Comparison of ENCODE assay signal across 9 cellular contexts in genomic region chr20:31708839-31709534, GRCh38. TPM values are rescaled to one million over a fixed set of nuclear protein-coding genes. Genes with fewer than 3 reads are reported as not detected.
DNase-seq lines count a peak whose midpoint lies in the region; ATAC-seq and TF ChIP-seq lines count a peak whose summit lies in the region.
"Had no signal": no experiment of that assay in that cellular context is flagged by ENCODE, and none has a peak within 500 bp of the region (broad histone marks: within the 10 kb centered on the region; RNA-seq: fewer than 3 reads in every experiment).

No MANE protein-coding gene starts in this region.

- peaks cover 69 to 97% (median 83%) of the 10 kb centered on the region in 11 experiments for H3K36me3 ChIP-seq in BLaER1 treated with 17β-estradiol and CSF1 and Interleukin-3, amounts not matched to agents 10 nM and 100 nM

- H3K27ac Mint-ChIP-seq in mesothelial cell of epicardium = peak overlapping the region; percentile 22

- no peak for ATAC-seq in HG02981 (IDR thresholded peaks at IDR 0.05; ENCODE audit: unreplicated experiment)
- no peak for ATAC-seq in GM19455 (IDR thresholded peaks at IDR 0.05; ENCODE audit: unreplicated experiment)

- peaks cover 25% of the 10 kb centered on the region for H3K36me3 Mint-ChIP-seq in mesothelial cell of epicardium

- peak overlapping the region in 9 of 11 experiments; percentile 26 to 81 (median 57); a peak in 17 of 22 replicates for H3K27ac ChIP-seq in BLaER1 treated with 17β-estradiol and CSF1 and Interleukin-3, amounts not matched to agents 10 nM and 100 nM
- peak overlapping the region; percentile 39 for H3K27ac ChIP-seq in VCaP

- no peaks in the 10 kb centered on the region for H3K9me3 Mint-ChIP-seq in mesothelial cell of epicardium

- peaks cover 5 to 82% (median 65%) of the 10 kb centered on the region in 11 experiments; a peak in 18 of 22 replicates for H4K20me1 ChIP-seq in BLaER1 treated with 17β-estradiol and CSF1 and Interleukin-3, amounts not matched to agents 10 nM and 100 nM

- no peak for TF ChIP-seq CTCF in VCaP (conservative IDR thresholded peaks at IDR 0.05)
- TF ChIP-seq CTCF in mesothelial cell of epicardium (IDR thresholded peaks at IDR 0.05; ENCODE audit: unreplicated experiment) = no peak
- no peak for TF ChIP-seq CTCF in GM13976 (IDR thresholded peaks at IDR 0.05; ENCODE audit: borderline replicate concordance, control extremely low read depth, extremely low read depth, insufficient read depth, missing control alignments)

- peaks cover 72 to 93% (median 87%) of the 10 kb centered on the region in 10 experiments for H3K4me1 ChIP-seq in BLaER1 treated with 17β-estradiol and CSF1 and Interleukin-3, amounts not matched to agents 10 nM and 100 nM

- peak overlapping the region in 10 of 11 experiments; percentile 3 to 65 (median 44); a peak in 14 of 22 replicates for H3K9ac ChIP-seq in BLaER1 treated with 17β-estradiol and CSF1 and Interleukin-3, amounts not matched to agents 10 nM and 100 nM

- H3K4me1 Mint-ChIP-seq in mesothelial cell of epicardium = peaks cover 45% of the 10 kb centered on the region

- peak overlapping the region; percentile 72 to 94 (median 85) for H3K4me2 ChIP-seq in BLaER1 treated with 17β-estradiol and CSF1 and Interleukin-3, amounts not matched to agents 10 nM and 100 nM

- peak; percentile 39 for DNase-seq in NAMALWA (ENCODE audit: low spot score)
- DNase-seq in mesothelial cell of epicardium (ENCODE audit: low spot score in 2 of 2, unreplicated experiment in 2 of 2) = no peak
- DNase-seq in GM13976 (ENCODE audit: low spot score) = no peak
- DNase-seq in NCI-H524 treated with DMSO at 0.1 percent for 48 hours (lab: John Stamatoyannopoulos, UW) = no peak
- DNase-seq: effector memory CD4-positive, alpha-beta T cell had no signal

- no peaks in the 10 kb centered on the region for H3K27me3 Mint-ChIP-seq in mesothelial cell of epicardium (ENCODE audit: low read depth)

- in situ Hi-C loops in GM13976 (cut with MboI; ENCODE audit: low sequenced_read_pairs, unreplicated experiment) = no loop called here

- H3K27me3 ChIP-seq in BLaER1 treated with 17β-estradiol and CSF1 and Interleukin-3, amounts not matched to agents 10 nM and 100 nM = no peaks in the 10 kb centered on the region

- no peaks in the 10 kb centered on the region for H3K9me3 ChIP-seq in BLaER1 treated with 17β-estradiol and CSF1 and Interleukin-3, amounts not matched to agents 10 nM and 100 nM (replicated peaks in 1 of 11)

- no peak overlapping the region for H3K4me3 Mint-ChIP-seq in mesothelial cell of epicardium

- peak overlapping the region in 5 of 10 experiments; percentile 4 to 43 (median 30); a peak in 6 of 20 replicates for H3K4me3 ChIP-seq in BLaER1 treated with 17β-estradiol and CSF1 and Interleukin-3, amounts not matched to agents 10 nM and 100 nM

RNA-seq across cellular contexts. Expression of gene BCL2L1, which starts 13.7 kb away (rescaled TPM):
- 63.2 to 66.6 TPM (median 64.8 TPM) in 3 replicates for total RNA-seq in mesothelial cell of epicardium

RNA-seq across cellular contexts. Expression of gene TPX2, which starts 30.1 kb away (rescaled TPM):
- total RNA-seq in mesothelial cell of epicardium = 36.6 to 39.0 TPM (median 37.5 TPM) in 3 replicates
